8 cellular contexts compared by ENCODE assay signal in genomic region chr19:10390652-10391286, GRCh38. TPM values are rescaled to one million over a fixed set of nuclear protein-coding genes. Genes with fewer than 3 reads are reported as not detected.
DNase-seq lines count a peak whose midpoint lies in the region; ATAC-seq and TF ChIP-seq lines count a peak whose summit lies in the region.

No MANE protein-coding gene starts in this region.

- CTCF ChIA-PET in RWPE1 (lab: Yijun Ruan, JAX), result interaction anchor here (0.6 to 3.1 kb wide), 16 partner anchors 10 to 143 kb away, joined by 3 to 30 read pairs (median 4); partner anchors contain the start of genes ICAM1, PDE4A and TYK2

- TF ChIP-seq CTCF in RWPE1 (conservative IDR thresholded peaks at IDR 0.05; ENCODE audit: low read depth), result peak; percentile 89
- peak; percentile 87 for TF ChIP-seq CTCF in progenitor cell of endocrine pancreas (IDR thresholded peaks at IDR 0.05; ENCODE audit: unreplicated experiment)

- in situ Hi-C loops in KBM-7 (cut with MboI; ENCODE audit: low pct_unique_long_range_greater_than_20kb, low sequenced_read_pairs), result loop anchor here (10.0 kb wide), 1 partner anchor 126 kb away; no protein-coding TSS in a partner anchor

- no peaks in the 10 kb centered on the region for H3K4me1 Mint-ChIP-seq in progenitor cell of endocrine pancreas (ENCODE audit: low read depth)

- H3K27ac Mint-ChIP-seq in progenitor cell of endocrine pancreas, result no peak overlapping the region

- ATAC-seq in GM21786 (IDR thresholded peaks at IDR 0.05; ENCODE audit: unreplicated experiment), result no peak
- ATAC-seq in HG03520 (IDR thresholded peaks at IDR 0.05; ENCODE audit: unreplicated experiment), result no peak

- H3K4me3 Mint-ChIP-seq in progenitor cell of endocrine pancreas (ENCODE audit: low read depth), result no peak overlapping the region

- H3K27me3 Mint-ChIP-seq in progenitor cell of endocrine pancreas, result no peaks in the 10 kb centered on the region

- POLR2A ChIA-PET in RWPE1 (lab: Yijun Ruan, JAX; ENCODE audit: low non-redundant PET), result interaction anchor here (0.8 kb wide), 1 partner anchor 10 kb away, joined by 4 read pairs; the partner anchor contains the start of gene TYK2

- H3K9me3 Mint-ChIP-seq in progenitor cell of endocrine pancreas (ENCODE audit: low read depth), result no peaks in the 10 kb centered on the region

- DNase-seq in DMS53 (lab: John Stamatoyannopoulos, UW) (peak; percentile 77), KBM-7 (peak; percentile 75), RWPE1 (ENCODE audit: low spot score) (peak; percentile 72), globus pallidus (ENCODE audit: low spot score) (peak; percentile 51), progenitor cell of endocrine pancreas (ENCODE audit: low spot score, unreplicated experiment) (peak; percentile 60)
- peak in 3 of 4 experiments; percentile 15 to 40 (median 34) for DNase-seq in activated naive CD4-positive, alpha-beta T cell (lab: John Stamatoyannopoulos, UW)

- peak overlapping the region; percentile 10; the same call in 1 of the 2 replicates for H3K27ac ChIP-seq in RWPE1

- peaks cover 15% of the 10 kb centered on the region for H3K36me3 Mint-ChIP-seq in progenitor cell of endocrine pancreas (ENCODE audit: insufficient read depth)

RNA-seq across cellular contexts. Expression of gene TYK2, which starts 10.4 kb away (rescaled TPM):
- total RNA-seq in progenitor cell of endocrine pancreas, result 147 and 148 TPM in 2 replicates

RNA-seq across cellular contexts. Expression of gene CDC37, which starts 12.6 kb away (rescaled TPM):
- 148 and 149 TPM in 2 replicates for total RNA-seq in progenitor cell of endocrine pancreas

RNA-seq across cellular contexts. Expression of gene PDE4A, which starts 29.6 kb away (rescaled TPM):
- 0.72 and 0.87 TPM in 2 replicates for total RNA-seq in progenitor cell of endocrine pancreas

RNA-seq across cellular contexts. Expression of gene ICAM3, which starts 51.3 kb away (rescaled TPM):
- total RNA-seq in progenitor cell of endocrine pancreas, result 5.1 and 6.3 TPM in 2 replicates

RNA-seq across cellular contexts. Expression of gene RAVER1, which starts 57.4 kb away (rescaled TPM):
- 50.5 and 53.4 TPM in 2 replicates for total RNA-seq in progenitor cell of endocrine pancreas
